ENCODE assay signal across 8 cellular contexts in the genomic region with DNA sequence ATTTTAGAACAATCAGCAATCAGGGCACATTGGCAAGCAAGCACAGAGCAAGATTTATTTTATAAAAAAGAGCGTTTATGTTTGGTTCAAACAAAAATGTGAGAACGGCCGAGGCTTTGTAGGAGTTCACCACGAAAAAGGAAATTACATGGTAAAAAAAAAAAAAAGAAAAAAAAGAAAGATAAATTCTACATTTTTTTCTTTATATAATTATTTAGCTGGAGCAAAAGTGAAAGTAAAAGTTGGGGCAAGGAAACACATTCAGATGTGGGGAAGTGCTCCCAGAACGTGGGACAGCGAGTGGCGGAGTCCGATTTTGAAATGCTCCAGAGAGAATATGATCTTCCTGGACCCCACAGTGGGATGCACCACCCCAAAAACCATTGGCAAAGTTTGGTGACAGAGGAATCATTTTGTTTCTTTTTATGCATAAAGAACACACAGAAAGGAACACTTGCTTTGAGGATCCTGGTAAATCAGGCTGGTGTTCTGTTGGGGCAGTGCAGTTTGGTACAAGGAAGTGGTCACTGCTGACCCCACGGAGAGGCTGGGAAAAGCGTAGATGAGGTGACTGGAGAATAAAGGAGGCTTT. TPM values are rescaled to one million over a fixed set of nuclear protein-coding genes. Genes with fewer than 3 reads are reported as not detected.
DNase-seq lines count a peak whose midpoint lies in the region; ATAC-seq and TF ChIP-seq lines count a peak whose summit lies in the region.

No MANE protein-coding gene starts in this region.

- peak overlapping the region; percentile 26 to 67 for H3K9ac ChIP-seq in colonic mucosa (ENCODE audit: low read depth in 2 of 2, low read length in 2 of 2)
- peak overlapping the region; percentile 67 to 71 for H3K9ac ChIP-seq in mucosa of rectum (ENCODE audit: low read depth in 1 of 2, low read length in 2 of 2)

- intact Hi-C loops in colonic mucosa (cut with DNase I): no loop called here

- H3K27ac Mint-ChIP-seq in CD8-positive, alpha-beta memory T cell: peak overlapping the region; percentile 96 to 100 (median 99)

- no peaks in the 10 kb centered on the region for H3K27me3 ChIP-seq in CD8-positive, alpha-beta memory T cell (ENCODE audit: insufficient read depth, low read length, poor library complexity, severe bottlenecking)
- H3K27me3 ChIP-seq in colonic mucosa: no peaks in the 10 kb centered on the region
- no peaks in the 10 kb centered on the region for H3K27me3 ChIP-seq in mucosa of rectum (ENCODE audit: control insufficient read depth in 2 of 2, insufficient read depth in 2 of 2, low read length in 2 of 2)

- peaks cover 49% of the 10 kb centered on the region for H3K4me1 ChIP-seq in CD8-positive, alpha-beta memory T cell (ENCODE audit: insufficient read depth, low read length)
- H3K4me1 ChIP-seq in colonic mucosa: no peaks in the 10 kb centered on the region
- H3K4me1 ChIP-seq in mucosa of rectum (ENCODE audit: control insufficient read depth in 2 of 2, insufficient read depth in 2 of 2, low read length in 2 of 2): peaks cover 5 to 9% of the 10 kb centered on the region in 2 donors

- peak in 1 of 5 donors; percentile 56 for DNase-seq in CD8-positive, alpha-beta memory T cell
- DNase-seq in NOMO-1 treated with DMSO at 0.1 percent for 48 hours (lab: John Stamatoyannopoulos, UW; ENCODE audit: unreplicated experiment) (peak; percentile 41), colonic mucosa (no peak), GM19240 (ENCODE audit: insufficient read length, low spot score) (no peak), SKM-1 treated with dmso at 0.1 percent for 144 hours (lab: John Stamatoyannopoulos, UW; ENCODE audit: unreplicated experiment) (no peak)
- no peak for DNase-seq in stimulated activated CD4-positive, alpha-beta T cell treated with anti-CD3 and anti-CD28 coated beads, Interleukin-1b, Interleukin-23, amount 100 ng/mL, for 48 hours

- H3K9me3 Mint-ChIP-seq in CD8-positive, alpha-beta memory T cell: peaks cover 0 to 3% (median 3%) of the 10 kb centered on the region in 5 donors

- no peak for ATAC-seq in GM18870 (IDR thresholded peaks at IDR 0.05; ENCODE audit: unreplicated experiment)

- POLR2A ChIA-PET in CD8-positive, alpha-beta memory T cell (lab: Charles Lee): interaction anchor here (0.6 to 5.5 kb wide), 13 partner anchors 8 to 523 kb away, joined by 3 to 139 read pairs (median 5); partner anchors contain the start of genes MRPS6 and SLC5A3

- H3K36me3 Mint-ChIP-seq in CD8-positive, alpha-beta memory T cell: peaks cover 8 to 45% (median 14%) of the 10 kb centered on the region in 3 donors

- peak overlapping the region; percentile 91 to 100 (median 96) for H3K4me3 Mint-ChIP-seq in CD8-positive, alpha-beta memory T cell

- H3K9me3 ChIP-seq in CD8-positive, alpha-beta memory T cell (ENCODE audit: low read length): no peaks in the 10 kb centered on the region
- H3K9me3 ChIP-seq in colonic mucosa: no peaks in the 10 kb centered on the region
- H3K9me3 ChIP-seq in mucosa of rectum (ENCODE audit: control insufficient read depth in 2 of 2, low read length in 2 of 2): no peaks in the 10 kb centered on the region

- no peaks in the 10 kb centered on the region for H3K36me3 ChIP-seq in CD8-positive, alpha-beta memory T cell (ENCODE audit: insufficient read depth, low read length)
- H3K36me3 ChIP-seq in colonic mucosa (no peaks in the 10 kb centered on the region), mucosa of rectum (ENCODE audit: control insufficient read depth in 2 of 2, insufficient read depth in 2 of 2, low read length in 2 of 2) (no peaks in the 10 kb centered on the region)

- peaks cover 38 to 46% (median 41%) of the 10 kb centered on the region in 3 donors for H3K4me1 Mint-ChIP-seq in CD8-positive, alpha-beta memory T cell

- TF ChIP-seq CTCF in colonic mucosa (IDR thresholded peaks at IDR 0.05): no peak

- peak overlapping the region; percentile 83 for H3K4me3 ChIP-seq in CD8-positive, alpha-beta memory T cell (ENCODE audit: low read length)
- H3K4me3 ChIP-seq in colonic mucosa (peak overlapping the region; percentile 22), mucosa of rectum (ENCODE audit: low read length in 2 of 2) (peak overlapping the region; percentile 69 to 81)

- CTCF ChIA-PET in CD8-positive, alpha-beta memory T cell (lab: Charles Lee): interaction anchor here (0.9 to 9.8 kb wide), 8 partner anchors 8 to 202 kb away, joined by 3 to 104 read pairs (median 4); no protein-coding TSS in a partner anchor

- H3K27ac ChIP-seq in CD8-positive, alpha-beta memory T cell (ENCODE audit: low read depth, low read length): peak overlapping the region; percentile 98
- H3K27ac ChIP-seq in colonic mucosa: peak overlapping the region; percentile 53
- H3K27ac ChIP-seq in mucosa of rectum (ENCODE audit: low read depth in 2 of 2, low read length in 2 of 2): peak overlapping the region; percentile 68 to 77

- H3K27me3 Mint-ChIP-seq in CD8-positive, alpha-beta memory T cell: peaks cover 0 to 1% of the 10 kb centered on the region in 2 donors

RNA-seq across cellular contexts. Expression of gene ATP5PO, which starts 16.3 kb away (rescaled TPM):
- 100 to 1,000 TPM; 183 to 194 TPM for total RNA-seq in CD8-positive, alpha-beta memory T cell
- 316 TPM for polyA plus RNA-seq in CD8-positive, alpha-beta memory T cell
- 100 to 1,000 TPM; 312 to 335 TPM for total RNA-seq in colonic mucosa

Comparison
In these comparisons a context has a peak if more than half of its experiments do, and no peak if none do; other contexts are left out.
1. H3K4me3 ChIP-seq: peak in every context shown above with its lines; median percentile 83 in CD8-positive, alpha-beta memory T cell; 75 in mucosa of rectum; 22 in colonic mucosa.